18 cellular contexts compared by ENCODE assay signal in the genomic region with DNA sequence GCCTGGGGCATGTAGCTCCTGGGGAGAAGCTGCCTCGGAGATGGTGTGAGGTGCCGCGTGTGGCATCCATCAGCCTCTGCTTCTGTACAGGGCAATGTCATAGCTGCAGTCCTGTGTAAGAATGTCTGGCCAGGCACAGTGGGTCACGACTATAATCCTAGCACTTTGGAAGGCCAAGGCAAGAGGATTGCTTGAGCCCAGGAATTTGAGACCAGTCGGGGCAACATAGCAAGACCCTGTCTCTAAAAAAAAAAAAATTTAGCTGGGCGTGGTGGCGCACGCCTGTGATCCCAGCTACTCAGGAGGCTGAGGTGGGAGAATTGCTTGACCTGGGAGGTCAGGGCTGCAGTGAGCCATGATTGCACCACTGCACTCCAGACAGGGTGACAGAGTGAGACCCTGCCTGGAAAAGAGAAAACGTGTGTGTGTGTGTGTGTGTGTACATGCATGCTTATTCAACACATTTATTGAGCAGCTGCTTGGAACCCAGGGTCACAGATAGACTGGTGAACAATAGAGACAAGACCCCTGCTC. TPM values are rescaled to one million over a fixed set of nuclear protein-coding genes. Genes with fewer than 3 reads are reported as not detected.
A peak's percentile ranks its signal among the peaks of the same experiment; 100 is the strongest.
DNase-seq lines count a peak whose midpoint lies in the region; ATAC-seq, FAIRE-seq and TF ChIP-seq lines count a peak whose summit lies in the region.
"Had no signal": no experiment of that assay in that cellular context is flagged by ENCODE, and none has a peak within 500 bp of the region (broad histone marks: within the 10 kb centered on the region; RNA-seq: fewer than 3 reads in every experiment).

No MANE protein-coding gene starts in this region.

- H3K9ac ChIP-seq in HepG2 (ENCODE audit: insufficient read depth, low read depth, low read length) (no peak overlapping the region), mesenchymal stem cell (ENCODE audit: low read length) (no peak overlapping the region)
- H3K9ac ChIP-seq: GM23248 had no signal

- no peak overlapping the region for H2BK12ac ChIP-seq in mesenchymal stem cell (ENCODE audit: low read length in 2 of 2)

- in situ Hi-C loops in HepG2 (cut with HindIII; ENCODE audit: extremely low pct_ligation_motif_present, low pct_unique_long_range_greater_than_20kb): no loop called here

- CTCF ChIA-PET in HepG2 (lab: Yijun Ruan, JAX; ENCODE audit: low intra/inter-chr PET ratio, low total read pairs): interaction anchor here (1.0 kb wide), 1 partner anchor 72 kb away, joined by 3 read pairs; no protein-coding TSS in a partner anchor
- CTCF ChIA-PET in RWPE1 (lab: Yijun Ruan, JAX): interaction anchor here (0.6 to 2.0 kb wide), 3 partner anchors 8 to 70 kb away, joined by 4 to 8 read pairs (median 5); partner anchors contain the start of gene RHOF

- H4K8ac ChIP-seq in mesenchymal stem cell (ENCODE audit: low read length): no peak overlapping the region

- H3K14ac ChIP-seq in mesenchymal stem cell (ENCODE audit: low read length in 2 of 2): peak overlapping the region in 1 of 2 experiments; percentile 74

- peak overlapping the region; percentile 73 for H3K4me2 ChIP-seq in HepG2 (ENCODE audit: low read depth, low read length)
- no peak overlapping the region for H3K4me2 ChIP-seq in mesenchymal stem cell (ENCODE audit: low read length, poor library complexity, severe bottlenecking)

- no peaks in the 10 kb centered on the region for H3K27me3 ChIP-seq in HepG2 (ENCODE audit: control insufficient read depth in 1 of 2, insufficient read depth in 2 of 2, low read length in 2 of 2)
- no peaks in the 10 kb centered on the region for H3K27me3 ChIP-seq in right lobe of liver
- H3K27me3 ChIP-seq in mesenchymal stem cell (ENCODE audit: control insufficient read depth in 1 of 2, insufficient read depth in 1 of 2, low read length in 2 of 2): no peaks in the 10 kb centered on the region
- H3K27me3 ChIP-seq in vagina: no peaks in the 10 kb centered on the region
- H3K27me3 ChIP-seq: SJCRH30 had no signal

- intact Hi-C loops in HepG2 (cut with micrococcal nuclease; ENCODE audit: unreplicated experiment): no loop called here
- intact Hi-C loops in right lobe of liver (cut with DNase I): no loop called here
- intact Hi-C loops in vagina (cut with DNase I): no loop called here

- H3K23ac ChIP-seq in mesenchymal stem cell (ENCODE audit: low read length in 2 of 2): no peak overlapping the region

- peaks cover 3% of the 10 kb centered on the region for H3K79me1 ChIP-seq in mesenchymal stem cell (replicated peaks; ENCODE audit: low read length, poor library complexity, severe bottlenecking)

- no peak overlapping the region for H2BK5ac ChIP-seq in mesenchymal stem cell (ENCODE audit: low read depth, low read length, poor library complexity, severe bottlenecking)

- POLR2A ChIA-PET in HepG2 (lab: Yijun Ruan, JAX): interaction anchor here (0.7 to 1.3 kb wide), 5 partner anchors 20 to 76 kb away, joined by 3 to 4 read pairs (median 3); partner anchors contain the start of genes RHOF and TMEM120B
- POLR2A ChIA-PET in RWPE1 (lab: Yijun Ruan, JAX; ENCODE audit: low non-redundant PET): interaction anchor here (1.0 kb wide), 1 partner anchor 56 kb away, joined by 4 read pairs; no protein-coding TSS in a partner anchor

- no peaks in the 10 kb centered on the region for H3K9me3 ChIP-seq in HepG2 (ENCODE audit: low read length)
- no peaks in the 10 kb centered on the region for H3K9me3 ChIP-seq in right lobe of liver
- H3K9me3 ChIP-seq in mesenchymal stem cell (ENCODE audit: control insufficient read depth, low read length): no peaks in the 10 kb centered on the region
- H3K9me3 ChIP-seq in vagina: no peaks in the 10 kb centered on the region
- H3K9me3 ChIP-seq: SJCRH30 had no signal

- no TSS peak for BruUV-seq in HepG2 (replicated peaks; lab: Mats Ljungman, UMichigan)

- H3K4me1 ChIP-seq in HepG2 (ENCODE audit: insufficient read depth, low read length) (peaks cover 35% of the 10 kb centered on the region), right lobe of liver (peaks cover 0 to 9% (median 4%) of the 10 kb centered on the region in 4 donors), mesenchymal stem cell (ENCODE audit: control insufficient read depth, insufficient read depth, low read depth, low read length) (peaks cover 53% of the 10 kb centered on the region), vagina (peaks cover 41% of the 10 kb centered on the region)

- DNase-seq in HepG2 (ENCODE audit: low spot score): no peak
- no peak for DNase-seq in right lobe of liver
- no peak for DNase-seq in RWPE1 (ENCODE audit: low spot score)
- no peak for DNase-seq in mesenchymal stem cell
- DNase-seq in vagina (ENCODE audit: extremely low spot score in 2 of 2): no peak
- DNase-seq in NCI-H1105 (lab: John Stamatoyannopoulos, UW): no peak
- no peak for DNase-seq in NCI-H446 treated with DMSO at 0.1 percent for 48 hours (lab: John Stamatoyannopoulos, UW)
- DNase-seq: ACHN, COR-L47, DMS153, GDM1, GM23248, HCEC 1CT, NCI-H2227 treated with DMSO at 0.1 percent for 48 hours, NCI-H524 treated with DMSO at 0.1 percent for 48 hours, SJCRH30 had no signal

- FAIRE-seq in HepG2 (lab: Jason Lieb, UNC): no peak
- FAIRE-seq: HTR-8/SVneo had no signal

- H2AK5ac ChIP-seq in mesenchymal stem cell (ENCODE audit: low read length, severe bottlenecking): peak overlapping the region; percentile 56

- no peaks in the 10 kb centered on the region for H3K36me3 ChIP-seq in HepG2 (replicated peaks in 1 of 2; ENCODE audit: control insufficient read depth in 1 of 2, insufficient read depth in 2 of 2, low read length in 2 of 2)
- no peaks in the 10 kb centered on the region for H3K36me3 ChIP-seq in right lobe of liver
- peaks cover 0 to 24% of the 10 kb centered on the region in 2 experiments for H3K36me3 ChIP-seq in mesenchymal stem cell (ENCODE audit: control insufficient read depth in 1 of 2, insufficient read depth in 2 of 2, low read depth in 1 of 2, low read length in 2 of 2)
- H3K36me3 ChIP-seq in vagina: no peaks in the 10 kb centered on the region
- H3K36me3 ChIP-seq: SJCRH30 had no signal

- no peak overlapping the region for H2BK120ac ChIP-seq in mesenchymal stem cell (ENCODE audit: low read depth, low read length)

- TF ChIP-seq RAD21 in HepG2 (CRISPR knock-in tag; IDR thresholded peaks at IDR 0.05): no peak

- H4K20me1 ChIP-seq in HepG2 (ENCODE audit: insufficient read depth, low read length): no peaks in the 10 kb centered on the region

- no peak overlapping the region for H2BK15ac ChIP-seq in mesenchymal stem cell (ENCODE audit: low read depth, poor library complexity, severe bottlenecking)

- no peak for TF ChIP-seq EP300 in HepG2 (IDR thresholded peaks at IDR 0.05; ENCODE audit: low read depth in 2 of 2, low read length in 2 of 2)
- TF ChIP-seq EP300 in HepG2 (CRISPR knock-in tag; IDR thresholded peaks at IDR 0.05; ENCODE audit: borderline replicate concordance): no peak

- ATAC-seq in HepG2 (no peak), right lobe of liver (no peak), GM18502 (IDR thresholded peaks at IDR 0.05; ENCODE audit: poor library complexity, unreplicated experiment) (no peak)

- H3K79me2 ChIP-seq in HepG2 (ENCODE audit: insufficient read depth, low read length): no peaks in the 10 kb centered on the region

- H3K27ac ChIP-seq in HepG2 (ENCODE audit: extremely low read length, insufficient read depth, low read length): peak overlapping the region; percentile 67
- no peak overlapping the region for H3K27ac ChIP-seq in right lobe of liver
- 0 out of 2 replicates have a peak overlapping the region, but pooled peaks have one; percentile 9 for H3K27ac ChIP-seq in RWPE1
- no peak overlapping the region for H3K27ac ChIP-seq in mesenchymal stem cell (ENCODE audit: low read length, poor library complexity, severe bottlenecking)
- peak overlapping the region; percentile 84 for H3K27ac ChIP-seq in vagina
- H3K27ac ChIP-seq: GM23248, SJCRH30 had no signal

- H3K18ac ChIP-seq in mesenchymal stem cell (ENCODE audit: low read depth in 1 of 2, low read length in 2 of 2): no peak overlapping the region

- TF ChIP-seq CTCF in HepG2 (CRISPR knock-in tag; IDR thresholded peaks at IDR 0.05) (no peak), right lobe of liver (IDR thresholded peaks at IDR 0.05) (no peak), RWPE1 (conservative IDR thresholded peaks at IDR 0.05; ENCODE audit: low read depth) (no peak), vagina (IDR thresholded peaks at IDR 0.05) (no peak)

- TF ChIP-seq POLR2A in HepG2 (IDR thresholded peaks at IDR 0.05; ENCODE audit: insufficient read depth in 1 of 2, low read depth in 2 of 2, low read length in 2 of 2): no peak
- no peak for TF ChIP-seq POLR2A in right lobe of liver (IDR thresholded peaks at IDR 0.05)
- TF ChIP-seq POLR2A in vagina (IDR thresholded peaks at IDR 0.05): no peak

- 90% methylated on average over 9 of the region's 9 CpGs for WGBS in HepG2 (ENCODE audit: low lambda C conversion rate)
- WGBS in right lobe of liver (ENCODE audit: insufficient coverage, low coverage, low lambda C conversion rate, missing lambda C conversion rate): 90% methylated on average over 5 of the region's 9 CpGs
- 92% methylated on average over 9 of the region's 9 CpGs for WGBS in mesenchymal stem cell

- H3K4me3 ChIP-seq in HepG2 (replicated peaks in 1 of 3; ENCODE audit: insufficient read depth in 1 of 3, low read depth in 2 of 3, low read length in 3 of 3) (peak overlapping the region in 1 of 3 experiments; percentile 58; a peak in 1 of 6 replicates), right lobe of liver (no peak overlapping the region), mesenchymal stem cell (ENCODE audit: insufficient read depth in 1 of 2, low read depth in 1 of 2, low read length in 2 of 2) (no peak overlapping the region), vagina (no peak overlapping the region)
- H3K4me3 ChIP-seq: GM23248, SJCRH30 had no signal

- H4K91ac ChIP-seq in mesenchymal stem cell (ENCODE audit: low read length): no peak overlapping the region

- H3K4ac ChIP-seq in mesenchymal stem cell (ENCODE audit: low read depth in 1 of 2, low read length in 2 of 2): no peak overlapping the region

- H2AFZ ChIP-seq in HepG2 (ENCODE audit: low read length) (no peak overlapping the region), mesenchymal stem cell (ENCODE audit: low read depth, low read length) (no peak overlapping the region)
- H2AFZ ChIP-seq: GM23248 had no signal

RNA-seq across cellular contexts. Expression of gene RHOF, which starts 24.1 kb away (rescaled TPM):
- 11.0 and 14.6 TPM in 2 replicates for total RNA-seq in HepG2 (2016; rRNA removed; fragmentation: Illumina TruSeq; extraction: Trizol)
- 10.8 and 12.5 TPM in 2 replicates for total RNA-seq in HepG2 (2016; cell fraction: cytosol; rRNA removed; fragmentation: Illumina TruSeq; extraction: Trizol; ENCODE audit: low read depth)
- 9.8 and 14.8 TPM in 2 replicates for total RNA-seq in HepG2 (2016; cell fraction: insoluble cytoplasmic fraction; rRNA removed; fragmentation: Illumina TruSeq; extraction: Trizol)
- total RNA-seq in HepG2 (2016; cell fraction: membrane; rRNA removed; fragmentation: Illumina TruSeq; extraction: Trizol): 18.2 and 24.9 TPM in 2 replicates
- total RNA-seq in HepG2 (2016; cell fraction: nucleus; rRNA removed; fragmentation: Illumina TruSeq; extraction: Trizol): 14.1 and 17.3 TPM in 2 replicates
- polyA plus RNA-seq in HepG2 (2011; rRNA removed): 31.3 and 32.2 TPM in 2 replicates
- 28.4 and 38.7 TPM in 2 replicates for polyA plus RNA-seq in HepG2 (2011; cell fraction: cytosol; rRNA removed)
- polyA plus RNA-seq in HepG2 (2011; cell fraction: nucleus; rRNA removed): 37.5 and 40.2 TPM in 2 replicates
- 10.8 and 12.9 TPM in 2 replicates for polyA plus RNA-seq in HepG2 (2012)
- polyA plus RNA-seq in HepG2 (2016; cell fraction: cytosol; fragmentation: Illumina TruSeq; extraction: Trizol; ENCODE audit: low read depth): 19.8 and 23.7 TPM in 2 replicates
- 19.7 and 25.0 TPM in 2 replicates for polyA plus RNA-seq in HepG2 (2016; cell fraction: insoluble cytoplasmic fraction; fragmentation: Illumina TruSeq; extraction: Trizol; ENCODE audit: low read depth)
- polyA plus RNA-seq in HepG2 (2016; cell fraction: membrane; fragmentation: Illumina TruSeq; extraction: Trizol; ENCODE audit: low read depth): 27.0 and 27.4 TPM in 2 replicates
- polyA plus RNA-seq in HepG2 (2016; cell fraction: nucleus; fragmentation: Illumina TruSeq; extraction: Trizol; ENCODE audit: insufficient read depth, low read depth): 24.9 and 31.1 TPM in 2 replicates
- polyA minus RNA-seq in HepG2 (2011; rRNA and poly(A)+ RNA removed; ENCODE audit: low replicate concordance): 46.1 and 174 TPM in 2 replicates
- polyA minus RNA-seq in HepG2 (2011; cell fraction: cytosol; rRNA and poly(A)+ RNA removed): 32.2 and 38.9 TPM in 2 replicates
- polyA minus RNA-seq in HepG2 (2011; cell fraction: nucleus; rRNA and poly(A)+ RNA removed): 32.4 and 35.6 TPM in 2 replicates
- total RNA-seq in right lobe of liver: 10 to 100 TPM in 2 of 6 experiments, 1 to 10 TPM in 4; 3.7 to 16.2 (median 5.0) TPM
- polyA plus RNA-seq in mesenchymal stem cell (2013, experiment 1 of 2): 15.0 TPM
- polyA plus RNA-seq in mesenchymal stem cell (2013, experiment 2 of 2): 14.2 TPM
- 16.5 TPM for total RNA-seq in vagina

RNA-seq across cellular contexts. Expression of gene SETD1B, which starts 34.4 kb away (rescaled TPM):
- total RNA-seq in HepG2 (2016; rRNA removed; fragmentation: Illumina TruSeq; extraction: Trizol) (1.4 and 1.8 TPM in 2 replicates), right lobe of liver (10 to 100 TPM in 3 of 6 experiments, 1 to 10 TPM in 3; 3.7 to 20.0 (median 9.3) TPM), vagina (10.6 TPM)
- total RNA-seq in HepG2 (2016; cell fraction: cytosol; rRNA removed; fragmentation: Illumina TruSeq; extraction: Trizol; ENCODE audit: low read depth): 0.40 and 0.44 TPM in 2 replicates
- total RNA-seq in HepG2 (2016; cell fraction: insoluble cytoplasmic fraction; rRNA removed; fragmentation: Illumina TruSeq; extraction: Trizol): 1.3 TPM in 2 replicates
- 1.3 and 1.4 TPM in 2 replicates for total RNA-seq in HepG2 (2016; cell fraction: membrane; rRNA removed; fragmentation: Illumina TruSeq; extraction: Trizol)
- 2.7 and 3.3 TPM in 2 replicates for total RNA-seq in HepG2 (2016; cell fraction: nucleus; rRNA removed; fragmentation: Illumina TruSeq; extraction: Trizol)
- polyA plus RNA-seq in HepG2 (2011; rRNA removed): 1.1 and 1.3 TPM in 2 replicates
- 0.43 and 0.51 TPM in 2 replicates for polyA plus RNA-seq in HepG2 (2011; cell fraction: cytosol; rRNA removed)
- polyA plus RNA-seq in HepG2 (2011; cell fraction: nucleus; rRNA removed): 9.3 TPM in 2 replicates
- 4.2 and 6.2 TPM in 2 replicates for polyA plus RNA-seq in HepG2 (2012)
- 0.32 and 0.34 TPM in 2 replicates for polyA plus RNA-seq in HepG2 (2016; cell fraction: cytosol; fragmentation: Illumina TruSeq; extraction: Trizol; ENCODE audit: low read depth)
- polyA plus RNA-seq in HepG2 (2016; cell fraction: insoluble cytoplasmic fraction; fragmentation: Illumina TruSeq; extraction: Trizol; ENCODE audit: low read depth): 2.6 and 3.8 TPM in 2 replicates
- 0.70 and 0.76 TPM in 2 replicates for polyA plus RNA-seq in HepG2 (2016; cell fraction: membrane; fragmentation: Illumina TruSeq; extraction: Trizol; ENCODE audit: low read depth)
- 16.0 and 18.9 TPM in 2 replicates for polyA plus RNA-seq in HepG2 (2016; cell fraction: nucleus; fragmentation: Illumina TruSeq; extraction: Trizol; ENCODE audit: insufficient read depth, low read depth)
- 2.1 and 4.2 TPM in 2 replicates for polyA minus RNA-seq in HepG2 (2011; rRNA and poly(A)+ RNA removed; ENCODE audit: low replicate concordance)
- polyA minus RNA-seq in HepG2 (2011; cell fraction: cytosol; rRNA and poly(A)+ RNA removed): 1.8 and 2.5 TPM in 2 replicates
- polyA minus RNA-seq in HepG2 (2011; cell fraction: nucleus; rRNA and poly(A)+ RNA removed): 3.6 and 4.4 TPM in 2 replicates
- 10.4 TPM for polyA plus RNA-seq in mesenchymal stem cell (2013, experiment 1 of 2)
- polyA plus RNA-seq in mesenchymal stem cell (2013, experiment 2 of 2): 9.3 TPM

RNA-seq across cellular contexts. Expression of gene TMEM120B, which starts 56.8 kb away (rescaled TPM):
- total RNA-seq in HepG2 (2016; rRNA removed; fragmentation: Illumina TruSeq; extraction: Trizol): 3.8 and 7.1 TPM in 2 replicates
- 4.1 and 4.4 TPM in 2 replicates for total RNA-seq in HepG2 (2016; cell fraction: cytosol; rRNA removed; fragmentation: Illumina TruSeq; extraction: Trizol; ENCODE audit: low read depth)
- 2.9 and 6.5 TPM in 2 replicates for total RNA-seq in HepG2 (2016; cell fraction: insoluble cytoplasmic fraction; rRNA removed; fragmentation: Illumina TruSeq; extraction: Trizol)
- 5.8 and 6.5 TPM in 2 replicates for total RNA-seq in HepG2 (2016; cell fraction: membrane; rRNA removed; fragmentation: Illumina TruSeq; extraction: Trizol)
- 7.0 and 7.1 TPM in 2 replicates for total RNA-seq in HepG2 (2016; cell fraction: nucleus; rRNA removed; fragmentation: Illumina TruSeq; extraction: Trizol)
- 12.9 and 14.3 TPM in 2 replicates for polyA plus RNA-seq in HepG2 (2011; rRNA removed)
- polyA plus RNA-seq in HepG2 (2011; cell fraction: cytosol; rRNA removed): 6.4 and 7.2 TPM in 2 replicates
- 31.6 and 33.2 TPM in 2 replicates for polyA plus RNA-seq in HepG2 (2011; cell fraction: nucleus; rRNA removed)
- 5.8 and 5.9 TPM in 2 replicates for polyA plus RNA-seq in HepG2 (2012)
- 5.1 and 6.6 TPM in 2 replicates for polyA plus RNA-seq in HepG2 (2016; cell fraction: cytosol; fragmentation: Illumina TruSeq; extraction: Trizol; ENCODE audit: low read depth)
- polyA plus RNA-seq in HepG2 (2016; cell fraction: insoluble cytoplasmic fraction; fragmentation: Illumina TruSeq; extraction: Trizol; ENCODE audit: low read depth): 4.7 and 5.1 TPM in 2 replicates
- 6.2 and 7.5 TPM in 2 replicates for polyA plus RNA-seq in HepG2 (2016; cell fraction: membrane; fragmentation: Illumina TruSeq; extraction: Trizol; ENCODE audit: low read depth)
- 20.3 and 25.3 TPM in 2 replicates for polyA plus RNA-seq in HepG2 (2016; cell fraction: nucleus; fragmentation: Illumina TruSeq; extraction: Trizol; ENCODE audit: insufficient read depth, low read depth)
- polyA minus RNA-seq in HepG2 (2011; rRNA and poly(A)+ RNA removed; ENCODE audit: low replicate concordance): 26.4 and 34.9 TPM in 2 replicates
- polyA minus RNA-seq in HepG2 (2011; cell fraction: cytosol; rRNA and poly(A)+ RNA removed): 8.7 and 9.2 TPM in 2 replicates
- 9.5 and 9.8 TPM in 2 replicates for polyA minus RNA-seq in HepG2 (2011; cell fraction: nucleus; rRNA and poly(A)+ RNA removed)
- total RNA-seq in right lobe of liver: 1 to 10 TPM; 3.3 to 6.4 (median 4.7) TPM
- polyA plus RNA-seq in mesenchymal stem cell (2013, experiment 1 of 2): 13.2 TPM
- 13.3 TPM for polyA plus RNA-seq in mesenchymal stem cell (2013, experiment 2 of 2)
- 3.9 TPM for total RNA-seq in vagina

Comparison
In these comparisons a context has a peak if more than half of its experiments do, and no peak if none do; other contexts are left out.
1. H3K27ac ChIP-seq: peak in HepG2 (single experiment), RWPE1 (single experiment) and vagina (single experiment); none in right lobe of liver (0 of 3) and mesenchymal stem cell (single experiment).